ENCODE assay signal across 10 cellular contexts in the genomic region with DNA sequence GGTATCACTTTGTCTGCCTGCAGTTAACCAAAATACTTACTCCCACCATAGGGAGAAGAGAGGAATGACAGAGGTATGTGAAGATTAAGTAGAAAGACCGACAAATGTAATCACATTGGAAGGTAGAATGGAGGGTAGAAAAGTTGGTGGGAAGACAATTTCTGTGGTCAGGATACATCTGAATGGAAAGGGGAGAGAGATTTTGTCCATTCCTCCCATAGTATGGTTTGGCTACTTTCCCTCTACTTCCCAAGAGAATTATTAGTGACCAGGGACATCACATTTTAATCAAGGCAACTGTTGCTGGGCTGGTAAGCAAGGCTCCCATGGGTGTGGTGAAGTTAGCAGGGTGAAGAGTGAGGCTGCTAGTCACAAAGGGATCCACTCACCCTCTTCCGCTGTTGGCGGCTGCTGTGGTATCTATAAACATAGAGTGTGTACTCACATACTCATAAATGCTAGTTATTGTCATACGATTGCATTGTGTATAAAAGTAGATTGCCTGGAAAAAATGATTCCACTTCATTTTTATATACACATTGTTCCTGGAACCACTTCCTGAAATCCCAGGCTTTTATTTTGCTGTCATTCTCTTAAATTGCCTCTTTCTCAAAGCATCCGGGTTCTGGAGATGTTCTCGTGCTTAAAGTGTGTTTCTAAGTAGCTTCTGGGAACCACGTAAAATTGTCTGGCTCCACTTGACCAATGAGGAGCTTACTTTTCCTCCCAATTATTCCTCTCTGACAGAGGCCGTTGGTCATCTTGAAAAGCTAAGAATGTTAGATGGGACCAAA.
DNase-seq lines count a peak whose midpoint lies in the region; ATAC-seq and TF ChIP-seq lines count a peak whose summit lies in the region.
"Had no signal": no experiment of that assay in that cellular context is flagged by ENCODE, and none has a peak within 500 bp of the region (broad histone marks: within the 10 kb centered on the region; RNA-seq: fewer than 3 reads in every experiment).

No MANE protein-coding gene starts in this region.

- peak overlapping the region in 7 of 8 donors; percentile 8 to 93 (median 64) for H3K27ac Mint-ChIP-seq in CD8-positive, alpha-beta memory T cell
- H3K27ac Mint-ChIP-seq in naive thymus-derived CD8-positive, alpha-beta T cell = peak overlapping the region; percentile 73 to 95 (median 90)
- no peak overlapping the region for H3K27ac Mint-ChIP-seq in chondrocyte (ENCODE audit: unreplicated experiment)

- H3K9me3 ChIP-seq in CD8-positive, alpha-beta memory T cell (ENCODE audit: low read length) = no peaks in the 10 kb centered on the region
- no peaks in the 10 kb centered on the region for H3K9me3 ChIP-seq in ascending aorta
- H3K9me3 ChIP-seq in A673 (ENCODE audit: low read depth, low read length, poor library complexity, severe bottlenecking) = no peaks in the 10 kb centered on the region

- H3K36me3 Mint-ChIP-seq in CD8-positive, alpha-beta memory T cell = peaks cover 0 to 2% (median 0%) of the 10 kb centered on the region in 3 donors
- H3K36me3 Mint-ChIP-seq in naive thymus-derived CD8-positive, alpha-beta T cell = peaks cover 0 to 4% (median 0%) of the 10 kb centered on the region in 3 donors
- no peaks in the 10 kb centered on the region for H3K36me3 Mint-ChIP-seq in chondrocyte (ENCODE audit: low read depth)

- no peaks in the 10 kb centered on the region for H3K9me3 Mint-ChIP-seq in CD8-positive, alpha-beta memory T cell
- no peaks in the 10 kb centered on the region for H3K9me3 Mint-ChIP-seq in naive thymus-derived CD8-positive, alpha-beta T cell
- no peaks in the 10 kb centered on the region for H3K9me3 Mint-ChIP-seq in chondrocyte (ENCODE audit: low read depth)

- CTCF ChIA-PET in CD8-positive, alpha-beta memory T cell (lab: Charles Lee) = no interaction called here
- CTCF ChIA-PET in A673 (lab: Charles Lee) = no interaction called here

- POLR2A ChIA-PET in CD8-positive, alpha-beta memory T cell (lab: Charles Lee) = no interaction called here
- POLR2A ChIA-PET in naive thymus-derived CD8-positive, alpha-beta T cell (lab: Charles Lee) = interaction anchor here (0.9 kb wide), 1 partner anchor 96 kb away, joined by 3 read pairs; no protein-coding TSS in a partner anchor
- POLR2A ChIA-PET in A673 (lab: Charles Lee; ENCODE audit: low non-redundant PET) = no interaction called here

- H3K36me3 ChIP-seq in CD8-positive, alpha-beta memory T cell (ENCODE audit: insufficient read depth, low read length) = no peaks in the 10 kb centered on the region
- H3K36me3 ChIP-seq in ascending aorta (no peaks in the 10 kb centered on the region), A673 (ENCODE audit: insufficient read depth, low read length, poor library complexity, severe bottlenecking) (no peaks in the 10 kb centered on the region)

- H3K4me1 ChIP-seq in CD8-positive, alpha-beta memory T cell (ENCODE audit: insufficient read depth, low read length) = peaks cover 34% of the 10 kb centered on the region
- H3K4me1 ChIP-seq in ascending aorta (peaks cover 4 to 40% of the 10 kb centered on the region in 2 donors), A673 (ENCODE audit: insufficient read depth, low read length, poor library complexity, severe bottlenecking) (peaks cover 12% of the 10 kb centered on the region)

- peak overlapping the region in 4 of 7 donors; percentile 14 to 69 (median 30) for H3K4me3 Mint-ChIP-seq in CD8-positive, alpha-beta memory T cell
- H3K4me3 Mint-ChIP-seq in naive thymus-derived CD8-positive, alpha-beta T cell = peak overlapping the region in 8 of 10 donors; percentile 4 to 75 (median 56)
- H3K4me3 Mint-ChIP-seq in chondrocyte (ENCODE audit: unreplicated experiment) = no peak overlapping the region

- intact Hi-C loops in ascending aorta (cut with DNase I) (loop anchor here (5.0 kb wide), 1 partner anchor 72 kb away; no protein-coding TSS in a partner anchor), A673 (cut with micrococcal nuclease; ENCODE audit: unreplicated experiment) (loop anchor here (10.0 kb wide), 1 partner anchor 415 kb away; a partner anchor contains a TSS)

- no peaks in the 10 kb centered on the region for H3K27me3 ChIP-seq in CD8-positive, alpha-beta memory T cell (ENCODE audit: insufficient read depth, low read length, poor library complexity, severe bottlenecking)
- H3K27me3 ChIP-seq in ascending aorta (no peaks in the 10 kb centered on the region), A673 (replicated peaks; ENCODE audit: insufficient read depth, low read depth, low read length, poor library complexity) (no peaks in the 10 kb centered on the region)

- TF ChIP-seq CTCF in LNCaP clone FGC (IDR thresholded peaks at IDR 0.05; ENCODE audit: control insufficient read depth, extremely low read depth, insufficient read depth) (no peak), ascending aorta (IDR thresholded peaks at IDR 0.05) (no peak), A673 (conservative IDR thresholded peaks at IDR 0.05; ENCODE audit: low read depth, low read length) (no peak), chondrocyte (IDR thresholded peaks at IDR 0.05) (no peak)

- H3K4me3 ChIP-seq in CD8-positive, alpha-beta memory T cell (ENCODE audit: low read length) = no peak overlapping the region
- H3K4me3 ChIP-seq in LNCaP clone FGC (ENCODE audit: low read depth, low read length) (no peak overlapping the region), ascending aorta (no peak overlapping the region), A673 (ENCODE audit: low read depth, low read length, poor library complexity, severe bottlenecking) (no peak overlapping the region)

- peak in 1 of 5 donors; percentile 31 for DNase-seq in CD8-positive, alpha-beta memory T cell
- DNase-seq in LNCaP clone FGC (ENCODE audit: low read depth) (peak; percentile 35), ascending aorta (ENCODE audit: low spot score in 2 of 2) (no peak), A673 (ENCODE audit: low spot score) (no peak), chondrocyte (ENCODE audit: low spot score) (no peak), COLO829 (ENCODE audit: low spot score) (no peak)
- DNase-seq in naive thymus-derived CD8-positive, alpha-beta T cell = peak in 6 of 10 donors; percentile 3 to 70 (median 40)
- DNase-seq: small intestine had no signal

- BruUV-seq in A673 (replicated peaks; lab: Mats Ljungman, UMichigan) = no TSS peak

- peak; percentile 91 to 92 for ATAC-seq in naive thymus-derived CD8-positive, alpha-beta T cell
- ATAC-seq in HG02623 (IDR thresholded peaks at IDR 0.05; ENCODE audit: unreplicated experiment) = no peak

- peaks cover 0 to 1% of the 10 kb centered on the region in 2 donors for H3K27me3 Mint-ChIP-seq in CD8-positive, alpha-beta memory T cell
- no peaks in the 10 kb centered on the region for H3K27me3 Mint-ChIP-seq in naive thymus-derived CD8-positive, alpha-beta T cell
- H3K27me3 Mint-ChIP-seq in chondrocyte (ENCODE audit: low read depth) = no peaks in the 10 kb centered on the region

- peaks cover 42 to 61% (median 47%) of the 10 kb centered on the region in 3 donors for H3K4me1 Mint-ChIP-seq in CD8-positive, alpha-beta memory T cell
- peaks cover 34 to 73% (median 60%) of the 10 kb centered on the region in 4 donors for H3K4me1 Mint-ChIP-seq in naive thymus-derived CD8-positive, alpha-beta T cell
- H3K4me1 Mint-ChIP-seq in chondrocyte (ENCODE audit: low read depth) = peaks cover 53% of the 10 kb centered on the region

- no peak overlapping the region for H3K27ac ChIP-seq in CD8-positive, alpha-beta memory T cell (ENCODE audit: low read depth, low read length)
- H3K27ac ChIP-seq in ascending aorta (peak overlapping the region; percentile 47 to 53), A673 (ENCODE audit: low read depth, low read length, poor library complexity, severe bottlenecking) (no peak overlapping the region)
- H3K27ac ChIP-seq: HL-60 had no signal

Comparison
In these comparisons a context has a peak if more than half of its experiments do, and no peak if none do; other contexts are left out.
1. DNase-seq: peak in LNCaP clone FGC (single experiment) and naive thymus-derived CD8-positive, alpha-beta T cell (6 of 10); none in ascending aorta (0 of 2), A673 (single experiment), chondrocyte (single experiment) and COLO829 (single experiment).
2. H3K27ac ChIP-seq: peak in ascending aorta (2 of 2); none in CD8-positive, alpha-beta memory T cell (single experiment) and A673 (single experiment).